ENCODE assay signal across 10 cellular contexts in the genomic region with DNA sequence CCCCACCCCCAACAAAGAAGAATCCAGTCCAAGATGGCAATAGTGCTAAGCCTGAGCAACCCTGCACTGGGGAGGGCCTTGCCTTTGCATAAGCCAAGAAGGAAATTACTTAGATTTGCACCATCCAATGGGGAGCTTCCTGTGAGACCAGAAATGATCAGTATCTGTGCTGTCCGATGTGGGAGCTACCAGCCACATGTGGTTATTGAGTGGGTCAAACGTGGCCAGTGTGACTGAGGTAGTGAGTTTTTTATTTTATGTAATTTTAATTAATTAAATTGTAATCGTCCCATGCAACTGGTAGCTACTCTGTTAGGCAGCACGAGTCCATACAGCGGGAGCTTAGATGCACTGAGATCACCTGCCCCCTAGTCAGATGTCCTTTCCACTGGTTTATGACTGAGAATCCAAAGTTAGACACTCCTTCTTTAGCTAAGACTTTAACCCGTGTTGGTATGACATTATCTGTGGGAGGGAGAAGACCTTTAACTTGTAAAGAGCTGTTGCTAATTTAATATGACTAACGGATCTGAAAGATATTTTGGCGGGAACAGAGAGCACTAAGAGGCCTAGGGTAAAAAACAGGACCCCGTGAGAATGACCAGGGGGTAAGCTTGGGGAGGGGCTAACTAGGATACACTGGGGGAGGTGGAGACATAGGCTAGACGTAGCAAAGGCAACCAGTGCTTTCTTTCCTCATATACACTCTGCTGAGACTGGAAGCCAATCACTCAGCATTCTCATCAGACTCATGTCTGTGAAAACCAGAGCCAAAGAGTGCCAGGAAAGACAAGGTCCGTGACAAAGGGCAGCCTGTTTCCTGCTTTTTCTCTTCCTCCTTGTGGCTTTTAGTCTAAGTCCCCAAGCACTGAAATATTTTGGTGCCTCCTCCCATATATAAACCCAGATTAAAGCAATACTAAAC.
A peak's percentile ranks its signal among the peaks of the same experiment; 100 is the strongest.
DNase-seq lines count a peak whose midpoint lies in the region; ATAC-seq lines count a peak whose summit lies in the region.
"Had no signal": no experiment of that assay in that cellular context is flagged by ENCODE, and none has a peak within 500 bp of the region (broad histone marks: within the 10 kb centered on the region; RNA-seq: fewer than 3 reads in every experiment).

No MANE protein-coding gene starts in this region.

- POLR2A ChIA-PET in T-cell (lab: Charles Lee): interaction anchor here in 1 of 2 donors (0.6 kb wide), 1 partner anchor 44 kb away, joined by 4 read pairs; no protein-coding TSS in a partner anchor

- H3K27me3 Mint-ChIP-seq in T-cell (no peaks in the 10 kb centered on the region), immature natural killer cell (ENCODE audit: low read depth in 3 of 3) (peaks cover 0 to 2% (median 2%) of the 10 kb centered on the region in 3 donors)
- no peaks in the 10 kb centered on the region for H3K27me3 Mint-ChIP-seq in stimulated activated naive CD8-positive, alpha-beta T cell treated with anti-CD3 and anti-CD28 coated beads, Interleukin-15, Interleukin-2, amounts not matched to agents 100 ng/mL and 50 ng/mL, for 24 hours

- H3K36me3 Mint-ChIP-seq in T-cell: peaks cover 55% of the 10 kb centered on the region
- H3K36me3 Mint-ChIP-seq in immature natural killer cell: peaks cover 8 to 22% (median 20%) of the 10 kb centered on the region in 3 donors
- peaks cover 46% of the 10 kb centered on the region for H3K36me3 Mint-ChIP-seq in stimulated activated naive CD8-positive, alpha-beta T cell treated with anti-CD3 and anti-CD28 coated beads, Interleukin-15, Interleukin-2, amounts not matched to agents 100 ng/mL and 50 ng/mL, for 24 hours (ENCODE audit: low read depth)

- H3K4me1 Mint-ChIP-seq in T-cell (peaks cover 55 to 63% (median 62%) of the 10 kb centered on the region in 3 donors), immature natural killer cell (peaks cover 70 to 85% of the 10 kb centered on the region in 2 donors)
- H3K4me1 Mint-ChIP-seq in stimulated activated naive CD8-positive, alpha-beta T cell treated with anti-CD3 and anti-CD28 coated beads, Interleukin-15, Interleukin-2, amounts not matched to agents 100 ng/mL and 50 ng/mL, for 24 hours (ENCODE audit: low read depth): peaks cover 89% of the 10 kb centered on the region

- H3K27ac Mint-ChIP-seq in T-cell (peak overlapping the region; percentile 69 to 76), immature natural killer cell (peak overlapping the region; percentile 42 to 72 (median 59))
- H3K27ac Mint-ChIP-seq in stimulated activated naive CD8-positive, alpha-beta T cell treated with anti-CD3 and anti-CD28 coated beads, Interleukin-15, Interleukin-2, amounts not matched to agents 100 ng/mL and 50 ng/mL, for 24 hours: peak overlapping the region; percentile 92

- CTCF ChIA-PET in T-cell (lab: Charles Lee): no interaction called here

- DNase-seq in activated CD4-positive, CD25-positive, alpha-beta regulatory T cell treated with anti-CD3 and anti-CD28 coated beads, Interleukin-2, amount 50 U/mL, for 72 hours: no peak
- DNase-seq in T-cell (no peak), immature natural killer cell (no peak), dedifferentiated amniotic fluid mesenchymal stem cell (ENCODE audit: extremely low spot score) (no peak), activated gamma-delta T cell (lab: John Stamatoyannopoulos, UW) (no peak)
- no peak for DNase-seq in central memory CD4-positive, alpha-beta T cell
- DNase-seq: aorta, NCI-H2081 had no signal

- no peaks in the 10 kb centered on the region for H3K9me3 Mint-ChIP-seq in T-cell
- no peaks in the 10 kb centered on the region for H3K9me3 Mint-ChIP-seq in immature natural killer cell
- H3K9me3 Mint-ChIP-seq in stimulated activated naive CD8-positive, alpha-beta T cell treated with anti-CD3 and anti-CD28 coated beads, Interleukin-15, Interleukin-2, amounts not matched to agents 100 ng/mL and 50 ng/mL, for 24 hours: no peaks in the 10 kb centered on the region

- ATAC-seq in activated CD4-positive, CD25-positive, alpha-beta regulatory T cell treated with anti-CD3 and anti-CD28 coated beads, Interleukin-2, amount 50 U/mL, for 24 hours: peak; percentile 70 to 72
- no peak for ATAC-seq in T-cell (replicated peaks in 1 of 4)

- H3K4me3 Mint-ChIP-seq in T-cell (peak overlapping the region in 1 of 3 donors; percentile 31), immature natural killer cell (peak overlapping the region in 4 of 5 donors; percentile 7 to 38 (median 16))
- H3K4me3 Mint-ChIP-seq in stimulated activated naive CD8-positive, alpha-beta T cell treated with anti-CD3 and anti-CD28 coated beads, Interleukin-15, Interleukin-2, amounts not matched to agents 100 ng/mL and 50 ng/mL, for 24 hours: peak overlapping the region; percentile 30

Comparison
In these comparisons a context has a peak if more than half of its experiments do, and no peak if none do; other contexts are left out.
1. ATAC-seq: peak in activated CD4-positive, CD25-positive, alpha-beta regulatory T cell treated with anti-CD3 and anti-CD28 coated beads, Interleukin-2, amount 50 U/mL, for 24 hours (2 of 2); none in T-cell (0 of 4).
2. Peak in every context shown above with its lines, with median percentiles within 50 percentile points of each other: H3K27ac Mint-ChIP-seq.